ENCODE assay signal across 16 cellular contexts in genomic region chr22:42273855-42274451, GRCh38. TPM values are rescaled to one million over a fixed set of nuclear protein-coding genes. Genes with fewer than 3 reads are reported as not detected.
DNase-seq lines count a peak whose midpoint lies in the region; ATAC-seq, FAIRE-seq and TF ChIP-seq lines count a peak whose summit lies in the region.
"Had no signal": no experiment of that assay in that cellular context is flagged by ENCODE, and none has a peak within 500 bp of the region (broad histone marks: within the 10 kb centered on the region; RNA-seq: fewer than 3 reads in every experiment).

No MANE protein-coding gene starts in this region.

- H3K14ac ChIP-seq in H1 (ENCODE audit: insufficient read length) = no peak overlapping the region

- CTCF ChIA-PET in H1 (lab: Charles Lee; ENCODE audit: partially characterized antibody) = interaction anchor here (0.6 to 4.5 kb wide), 6 partner anchors 8 to 80 kb away, joined by 3 to 19 read pairs (median 3); no protein-coding TSS in a partner anchor

- peak overlapping the region in 1 of 4 experiments; percentile 41; a peak in 2 of 7 replicates for H3K9ac ChIP-seq in H1 (replicated peaks in 1 of 4; ENCODE audit: extremely low read depth in 1 of 4, low read depth in 3 of 4, low read length in 3 of 4)
- H3K9ac ChIP-seq: BLaER1 had no signal

- TF ChIP-seq CTCF in H1 (IDR thresholded peaks at IDR 0.05; ENCODE audit: control extremely low read depth in 1 of 3, insufficient read depth in 1 of 3, low read depth in 1 of 3, low read length in 3 of 3) = no peak

- H3K9me3 ChIP-seq in H1 (ENCODE audit: insufficient read depth in 2 of 2, low read depth in 1 of 2, low read length in 1 of 2) (no peaks in the 10 kb centered on the region), neuron (ENCODE audit: low read length) (no peaks in the 10 kb centered on the region)
- H3K9me3 ChIP-seq: BLaER1, prostate gland, tibial artery had no signal

- H2BK120ac ChIP-seq in H1 (replicated peaks; ENCODE audit: low read depth, low read length) = no peak overlapping the region

- no peak overlapping the region for H3K23ac ChIP-seq in H1 (ENCODE audit: insufficient read length)

- H4K5ac ChIP-seq in H1 (ENCODE audit: insufficient read length, low read depth, low read length) = no peak overlapping the region

- H4K8ac ChIP-seq in H1 (ENCODE audit: extremely low read depth, insufficient read depth, low read length) = no peak overlapping the region

- H2AK5ac ChIP-seq in H1 (ENCODE audit: low read depth, low read length) = no peak overlapping the region

- no peaks in the 10 kb centered on the region for H3K36me3 ChIP-seq in H1 (ENCODE audit: control insufficient read depth in 2 of 4, insufficient read depth in 4 of 4, low read length in 3 of 4)
- no peaks in the 10 kb centered on the region for H3K36me3 ChIP-seq in neuron (ENCODE audit: insufficient read depth, low read length)
- H3K36me3 ChIP-seq: prostate gland, tibial artery had no signal

- no peak overlapping the region for H3K18ac ChIP-seq in H1 (ENCODE audit: extremely low read depth, low read length)

- H2AFZ ChIP-seq in H1 (ENCODE audit: low read length) (no peak overlapping the region), neuron (ENCODE audit: low read depth, low read length) (no peak overlapping the region)

- H2BK20ac ChIP-seq in H1 (ENCODE audit: low read length) = no peak overlapping the region

- peaks cover 23 to 36% (median 27%) of the 10 kb centered on the region in 4 experiments for H3K4me1 ChIP-seq in H1 (replicated peaks in 1 of 4; ENCODE audit: control insufficient read depth in 3 of 4, insufficient read depth in 4 of 4, low read length in 3 of 4)
- peaks cover 52% of the 10 kb centered on the region for H3K4me1 ChIP-seq in neuron (ENCODE audit: insufficient read depth, low read length)
- H3K4me1 ChIP-seq: prostate gland had no signal

- WGBS in H1 (ENCODE audit: extremely low coverage in 1 of 2, insufficient coverage in 1 of 2, insufficient read length in 1 of 2, insufficient replicate concordance in 2 of 2, low coverage in 1 of 2, low lambda C conversion rate in 2 of 2, missing lambda C conversion rate in 1 of 2), 2 experiments = 44% methylated on average over 13 of the region's 13 CpGs; no CpG with 5 or more reads in 1 of the 2 experiments

- peaks cover 5% of the 10 kb centered on the region for H3K23me2 ChIP-seq in H1 (ENCODE audit: low read depth, low read length)

- ATAC-seq in GM18907 (IDR thresholded peaks at IDR 0.05; ENCODE audit: unreplicated experiment) = no peak

- POLR2A ChIA-PET in H1 (lab: Charles Lee; ENCODE audit: partially characterized antibody) = interaction anchor here (0.6 to 1.5 kb wide), 3 partner anchors 8 to 102 kb away, joined by 3 to 6 read pairs (median 3); no protein-coding TSS in a partner anchor

- FAIRE-seq in H1 (lab: Jason Lieb, UNC) = peak; percentile 28
- FAIRE-seq: frontal cortex, GM12891 had no signal

- peaks cover 0 to 5% of the 10 kb centered on the region in 2 experiments; a peak in 2 of 4 replicates for H3K79me2 ChIP-seq in H1 (ENCODE audit: control insufficient read depth in 1 of 2, insufficient read depth in 2 of 2, low read length in 2 of 2)

- peak overlapping the region; percentile 4 to 37; a peak in 3 of 4 replicates for H3K4me2 ChIP-seq in H1 (ENCODE audit: insufficient read depth in 1 of 2, low read depth in 2 of 2, low read length in 2 of 2)
- H3K4me2 ChIP-seq: BLaER1 had no signal

- H3K4me3 ChIP-seq in H1 (ENCODE audit: extremely low read depth in 1 of 4, insufficient read depth in 2 of 4, low read depth in 3 of 4, low read length in 4 of 4) (peak overlapping the region in 1 of 4 experiments; percentile 5; a peak in 1 of 8 replicates), neuron (ENCODE audit: low read length) (peak overlapping the region; percentile 13)
- H3K4me3 ChIP-seq: BLaER1, prostate gland, tibial artery had no signal

- no peak for TF ChIP-seq RAD21 in H1 (IDR thresholded peaks at IDR 0.05 in 1 of 2, conservative IDR thresholded peaks at IDR 0.05 in 1 of 2; ENCODE audit: low read depth in 2 of 2, low read length in 2 of 2)

- no peak overlapping the region for H3K4ac ChIP-seq in H1 (replicated peaks; ENCODE audit: insufficient read length, low read depth, low read length)

- H3K56ac ChIP-seq in H1 (replicated peaks; ENCODE audit: insufficient read length, low read depth, low read length) = no peak overlapping the region

- no peak overlapping the region for H4K91ac ChIP-seq in H1 (replicated peaks; ENCODE audit: insufficient read length, low read length)

- peaks cover 0 to 22% (median 13%) of the 10 kb centered on the region in 4 experiments; a peak in 5 of 7 replicates for H3K27me3 ChIP-seq in H1 (replicated peaks in 1 of 4; ENCODE audit: control insufficient read depth in 3 of 4, extremely low read depth in 1 of 4, insufficient read depth in 3 of 4, low read length in 3 of 4)
- no peaks in the 10 kb centered on the region for H3K27me3 ChIP-seq in neuron (ENCODE audit: insufficient read depth, low read length)
- H3K27me3 ChIP-seq: BLaER1, tibial artery had no signal

- DNase-seq in DMS 273 treated with DMSO at 0.1 percent for 48 hours (lab: John Stamatoyannopoulos, UW) = peak; percentile 30
- peak; percentile 34 for DNase-seq in NCI-H1694 (lab: John Stamatoyannopoulos, UW)
- DNase-seq in H1 (ENCODE audit: low read depth in 1 of 2, low spot score in 2 of 2) = no peak
- DNase-seq in SHP77 (lab: John Stamatoyannopoulos, UW) = no peak
- no peak for DNase-seq in SW 1271 (lab: John Stamatoyannopoulos, UW)
- no peak for DNase-seq in CD1c-positive myeloid dendritic cell (ENCODE audit: extremely low spot score)
- DNase-seq: activated B cell treated with CpG ODN at 0.5 μM for 24 hours; activated naive CD8-positive, alpha-beta T cell treated with anti-CD3 and anti-CD28 coated beads for 36 hours; caudate nucleus; tibial artery had no signal

- no peak for TF ChIP-seq POLR2A in H1 (IDR thresholded peaks at IDR 0.05; ENCODE audit: control extremely low read depth in 1 of 2, low read depth in 2 of 2, low read length in 2 of 2)

- H2BK12ac ChIP-seq in H1 (ENCODE audit: low read depth, low read length) = no peak overlapping the region

- no peak for TF ChIP-seq EP300 in H1 (IDR thresholded peaks at IDR 0.05; ENCODE audit: borderline replicate concordance in 1 of 2, low read depth in 2 of 2, low read length in 2 of 2)

- no peak overlapping the region for H2BK15ac ChIP-seq in H1 (ENCODE audit: low read length)

- peaks cover 3 to 15% of the 10 kb centered on the region in 2 experiments for H4K20me1 ChIP-seq in H1 (replicated peaks in 1 of 2; ENCODE audit: control insufficient read depth in 1 of 2, insufficient read depth in 2 of 2, low read length in 2 of 2)

- no peak overlapping the region for H3K27ac ChIP-seq in H1 (ENCODE audit: low read depth, low read length)
- H3K27ac ChIP-seq: BLaER1, prostate gland, tibial artery had no signal

- no peak overlapping the region for H2BK5ac ChIP-seq in H1 (ENCODE audit: low read depth, low read length)

- H3K79me1 ChIP-seq in H1 (ENCODE audit: low read depth, low read length) = no peaks in the 10 kb centered on the region

TF ChIP-seq in H1, 55 proteins besides CTCF, POLR2A, EP300 and RAD21:
- TF ChIP-seq TCF12 (IDR thresholded peaks at IDR 0.05; ENCODE audit: low read depth, low read length) (no peak), EZH2 (IDR thresholded peaks at IDR 0.05; ENCODE audit: low read depth, low read length, severe bottlenecking) (no peak), TEAD4 (IDR thresholded peaks at IDR 0.05; ENCODE audit: low read depth, low read length) (peak; percentile 68), TAF1 (IDR thresholded peaks at IDR 0.05; ENCODE audit: low read depth, low read length) (no peak), PHF8 (conservative IDR thresholded peaks at IDR 0.05; ENCODE audit: low read depth, low read length) (no peak), ASH2L (IDR thresholded peaks at IDR 0.05; ENCODE audit: low read length) (no peak), SAP30 (IDR thresholded peaks at IDR 0.05; ENCODE audit: insufficient read depth, insufficient replicate concordance, low read length) (no peak), MAFK (IDR thresholded peaks at IDR 0.05; ENCODE audit: low read depth, low read length) (no peak), HDAC2 (IDR thresholded peaks at IDR 0.05; ENCODE audit: borderline replicate concordance in 1 of 2, low read depth in 2 of 2, low read length in 2 of 2) (no peak), SRF (IDR thresholded peaks at IDR 0.05; ENCODE audit: low read depth, low read length) (peak; percentile 52; the same call in 1 of the 2 replicates), RNF2 (IDR thresholded peaks at IDR 0.05; ENCODE audit: borderline replicate concordance, low read depth, low read length, missing control alignments, poor library complexity, severe bottlenecking) (no peak), E2F6 (IDR thresholded peaks at IDR 0.05) (peak; percentile 91), SP2 (IDR thresholded peaks at IDR 0.05; ENCODE audit: low read length) (no peak)
- TF ChIP-seq, protein P1, sequence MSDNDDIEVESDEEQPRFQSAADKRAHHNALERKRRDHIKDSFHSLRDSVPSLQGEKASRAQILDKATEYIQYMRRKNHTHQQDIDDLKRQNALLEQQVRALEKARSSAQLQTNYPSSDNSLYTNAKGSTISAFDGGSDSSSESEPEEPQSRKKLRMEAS (IDR thresholded peaks at IDR 0.05) = peak; percentile 70

RNA-seq across cellular contexts. Expression of gene TCF20, which starts 3.5 kb away (rescaled TPM):
- 79.8 and 80.4 TPM in 2 replicates for total RNA-seq in H1 (2021; fragmentation: NEBNext Ultra II Directional; extraction: Animal tissue kit (Norgen Biotek cat#: 25700))
- polyA plus RNA-seq in H1 (2011; rRNA removed) = 22.0 and 23.3 TPM in 2 replicates
- polyA plus RNA-seq in H1 (2011; cell fraction: cytosol; rRNA removed) = 30.3 TPM
- polyA plus RNA-seq in H1 (2011; cell fraction: nucleus; rRNA removed) = 38.0 TPM
- 32.2 to 35.2 TPM (median 33.5 TPM) in 4 replicates for polyA plus RNA-seq in H1 (2012, experiment 1 of 2)
- polyA plus RNA-seq in H1 (2012, experiment 2 of 2) = 6.0 TPM
- polyA plus RNA-seq in H1 (2013, experiment 1 of 2) = 23.5 TPM
- polyA plus RNA-seq in H1 (2013, experiment 2 of 2) = 22.7 TPM
- 101 TPM in 2 replicates for polyA minus RNA-seq in H1 (2011; rRNA and poly(A)+ RNA removed)
- 35.6 TPM for polyA minus RNA-seq in H1 (2011; cell fraction: cytosol; rRNA and poly(A)+ RNA removed)
- 74.0 TPM for polyA minus RNA-seq in H1 (2011; cell fraction: nucleus; rRNA and poly(A)+ RNA removed)

Comparison
In these comparisons a context has a peak if more than half of its experiments do, and no peak if none do; other contexts are left out.
1. DNase-seq: peak in DMS 273 treated with DMSO at 0.1 percent for 48 hours (single experiment) and NCI-H1694 (single experiment); none in H1 (0 of 2), SHP77 (0 of 2), SW 1271 (0 of 2) and CD1c-positive myeloid dendritic cell (single experiment).